1 cellular context compared by ENCODE assay signal in genomic region chr17:45277216-45277849, GRCh38.
A peak's percentile ranks its signal among the peaks of the same experiment; 100 is the strongest.
TF ChIP-seq lines count a peak whose summit lies in the region.

No MANE protein-coding gene starts in this region.

TF ChIP-seq in GM12878, 131 proteins besides CTCF, POLR2A, EP300 and RAD21 (continued from another document):
- 0 out of 2 replicates have a peak, but pooled peaks have one; percentile 28 for TF ChIP-seq BACH1 (IDR thresholded peaks at IDR 0.05; ENCODE audit: borderline replicate concordance)
- no peak for TF ChIP-seq ATF3 (IDR thresholded peaks at IDR 0.05; ENCODE audit: borderline replicate concordance, extremely low read depth, low read depth, low read length)
- TF ChIP-seq CREB1 (IDR thresholded peaks at IDR 0.05; ENCODE audit: low read depth): 0 out of 2 replicates have a peak, but pooled peaks have one; percentile 25
- TF ChIP-seq EED (IDR thresholded peaks at IDR 0.05; ENCODE audit: low read depth): 0 out of 2 replicates have a peak, but pooled peaks have one; percentile 20
- TF ChIP-seq POU2F2 (IDR thresholded peaks at IDR 0.05; ENCODE audit: borderline replicate concordance, low read depth, low read length): 0 out of 3 replicates have a peak, but pooled peaks have one; percentile 9
- TF ChIP-seq IRF4 (IDR thresholded peaks at IDR 0.05; ENCODE audit: low read depth, low read length): 0 out of 2 replicates have a peak, but pooled peaks have one; percentile 34
- 0 out of 2 replicates have a peak, but pooled peaks have one; percentile 36 for TF ChIP-seq FOXM1 (IDR thresholded peaks at IDR 0.05; ENCODE audit: low read depth, low read length)
- no peak for TF ChIP-seq BRCA1 (IDR thresholded peaks at IDR 0.05; ENCODE audit: low read depth, low read length)
- TF ChIP-seq IKZF2 (IDR thresholded peaks at IDR 0.05): peak in 1 of 2 experiments; percentile 31; a peak in 1 of 4 replicates
- TF ChIP-seq LARP7 (IDR thresholded peaks at IDR 0.05): peak; percentile 44; the same call in 1 of the 2 replicates
- TF ChIP-seq GATAD2B (conservative IDR thresholded peaks at IDR 0.05; ENCODE audit: low read depth): no peak
- TF ChIP-seq SMARCA5 (IDR thresholded peaks at IDR 0.05): peak; percentile 78; the same call in 1 of the 2 replicates
- peak; percentile 19; the same call in 1 of the 2 replicates for TF ChIP-seq RUNX3 (IDR thresholded peaks at IDR 0.05; ENCODE audit: low read length)
- peak; percentile 50 for TF ChIP-seq SKIL (IDR thresholded peaks at IDR 0.05; ENCODE audit: low read depth, poor library complexity, severe bottlenecking)
- peak; percentile 42; the same call in 1 of the 2 replicates for TF ChIP-seq NBN (IDR thresholded peaks at IDR 0.05)
- TF ChIP-seq SMC3 (IDR thresholded peaks at IDR 0.05; ENCODE audit: borderline replicate concordance, low read length): peak; percentile 98
- TF ChIP-seq SIX5 (IDR thresholded peaks at IDR 0.05; ENCODE audit: low read depth, low read length, severe bottlenecking): no peak
- peak; percentile 27; the same call in 1 of the 2 replicates for TF ChIP-seq NR2F1 (conservative IDR thresholded peaks at IDR 0.05)
- peak; percentile 82 for TF ChIP-seq YY1 (IDR thresholded peaks at IDR 0.05; ENCODE audit: low read depth, low read length)
- no peak for TF ChIP-seq NFXL1 (IDR thresholded peaks at IDR 0.05; ENCODE audit: borderline replicate concordance)
- peak; percentile 51; the same call in 1 of the 2 replicates for TF ChIP-seq ZNF207 (IDR thresholded peaks at IDR 0.05; ENCODE audit: borderline replicate concordance)
- TF ChIP-seq IKZF1 (conservative IDR thresholded peaks at IDR 0.05): 0 out of 2 replicates have a peak, but pooled peaks have one; percentile 16
- TF ChIP-seq PAX8 (IDR thresholded peaks at IDR 0.05): no peak
- TF ChIP-seq DPF2 (IDR thresholded peaks at IDR 0.05): 0 out of 2 replicates have a peak, but pooled peaks have one; percentile 20
- TF ChIP-seq SPI1 (IDR thresholded peaks at IDR 0.05; ENCODE audit: borderline replicate concordance, insufficient read depth, low read depth, low read length): no peak
- no peak for TF ChIP-seq HDAC6 (IDR thresholded peaks at IDR 0.05; ENCODE audit: unreplicated experiment)
- no peak for TF ChIP-seq MLLT1 (IDR thresholded peaks at IDR 0.05)
- no peak for TF ChIP-seq NR2C2 (IDR thresholded peaks at IDR 0.05; ENCODE audit: borderline replicate concordance, control insufficient read depth, insufficient read length, low read depth)
